8 cellular contexts compared by ENCODE assay signal in the genomic region with DNA sequence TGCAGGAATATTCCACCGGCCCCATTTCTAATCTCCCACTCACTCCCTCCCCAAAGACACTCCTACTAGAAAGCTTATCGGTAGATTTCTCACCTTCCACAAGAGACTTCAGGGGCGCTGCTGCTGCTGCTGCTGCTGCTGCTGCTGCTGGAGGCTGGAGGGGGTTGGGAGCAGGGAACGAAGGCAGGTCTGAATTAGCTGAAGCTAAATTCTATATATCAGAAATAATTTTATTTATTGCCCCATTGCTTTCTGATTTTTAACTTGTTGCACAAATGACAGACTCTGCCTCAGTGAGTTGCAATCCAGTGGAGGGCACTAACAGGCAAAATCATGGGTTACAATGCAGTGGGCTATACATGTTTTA. TPM values are rescaled to one million over a fixed set of nuclear protein-coding genes. Genes with fewer than 3 reads are reported as not detected.
A peak's percentile ranks its signal among the peaks of the same experiment; 100 is the strongest.
DNase-seq lines count a peak whose midpoint lies in the region; ATAC-seq, FAIRE-seq and TF ChIP-seq lines count a peak whose summit lies in the region.

No MANE protein-coding gene starts in this region.

- TF ChIP-seq CTCF in bronchial epithelial cell (IDR thresholded peaks at IDR 0.05; ENCODE audit: insufficient read depth, low read length, severe bottlenecking) = no peak

- no peaks in the 10 kb centered on the region for H3K36me3 ChIP-seq in bronchial epithelial cell (ENCODE audit: control insufficient read depth, insufficient read depth, low read length)

- H3K27me3 ChIP-seq in bronchial epithelial cell (ENCODE audit: control insufficient read depth, insufficient read depth, low read length) = no peaks in the 10 kb centered on the region

- H3K4me3 ChIP-seq in bronchial epithelial cell (ENCODE audit: low read depth, low read length) = peak overlapping the region; percentile 51

- H3K27ac ChIP-seq in temporal lobe (ENCODE audit: low read depth, low read length) = peak overlapping the region; percentile 67

- DNase-seq in DMS79 treated with DMSO at 0.1 percent for 48 hours (lab: John Stamatoyannopoulos, UW) = peak; percentile 48
- DNase-seq in DMS79 (lab: John Stamatoyannopoulos, UW) = no peak
- peak; percentile 80 for DNase-seq in NCI-H82 (lab: John Stamatoyannopoulos, UW)
- DNase-seq in bronchial epithelial cell (ENCODE audit: low read depth) = no peak
- peak; percentile 73 for DNase-seq in left kidney (ENCODE audit: low read depth, low spot score)

- no peak for FAIRE-seq in bronchial epithelial cell (lab: Jason Lieb, UNC)

- ATAC-seq in HG02943 (IDR thresholded peaks at IDR 0.05; ENCODE audit: low read depth, unreplicated experiment) (peak; percentile 10), GM18519 (IDR thresholded peaks at IDR 0.05; ENCODE audit: low FRiP score, unreplicated experiment) (no peak)

RNA-seq across cellular contexts. Expression of a gene that starts 25.8 kb away (rescaled TPM):
- total RNA-seq in bronchial epithelial cell (0.26 and 0.51 TPM in 2 replicates), temporal lobe (6.6 TPM)

Comparison
In these comparisons a context has a peak if more than half of its experiments do, and no peak if none do; other contexts are left out.
1. DNase-seq: peak in DMS79 treated with DMSO at 0.1 percent for 48 hours (single experiment), NCI-H82 (single experiment) and left kidney (single experiment); none in DMS79 (single experiment) and bronchial epithelial cell (single experiment).